Comparison of ENCODE assay signal across 28 cellular contexts in the genomic region with DNA sequence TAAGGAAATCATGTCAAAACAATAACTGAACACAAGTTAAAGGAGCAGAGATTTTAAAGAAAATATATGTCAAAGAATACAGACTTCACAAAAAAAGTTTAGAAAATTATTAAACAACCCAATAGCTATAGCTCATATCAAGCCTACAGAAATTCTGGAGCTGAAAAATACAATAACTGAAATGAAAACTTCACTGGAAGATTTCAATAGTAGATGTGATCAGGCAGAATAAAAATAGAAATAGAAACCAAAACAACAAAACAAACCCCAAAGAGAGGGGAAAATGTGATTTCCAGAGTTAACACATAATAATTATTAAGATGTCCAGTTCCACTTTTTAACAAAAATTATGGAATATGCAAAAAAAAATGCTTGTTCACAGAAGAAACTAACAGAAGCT. TPM values are rescaled to one million over a fixed set of nuclear protein-coding genes. Genes with fewer than 3 reads are reported as not detected.
DNase-seq lines count a peak whose midpoint lies in the region; ATAC-seq, FAIRE-seq and TF ChIP-seq lines count a peak whose summit lies in the region.
"Had no signal": no experiment of that assay in that cellular context is flagged by ENCODE, and none has a peak within 500 bp of the region (broad histone marks: within the 10 kb centered on the region; RNA-seq: fewer than 3 reads in every experiment).

No MANE protein-coding gene starts in this region.

- POLR2A ChIA-PET in HepG2 (lab: Yijun Ruan, JAX), result no interaction called here

- ATAC-seq in HepG2 (no peak), right lobe of liver (no peak), GM21786 (IDR thresholded peaks at IDR 0.05; ENCODE audit: unreplicated experiment) (no peak), HG02678 (IDR thresholded peaks at IDR 0.05; ENCODE audit: unreplicated experiment) (no peak)
- ATAC-seq in stimulated activated naive CD8-positive, alpha-beta T cell treated with anti-CD3 and anti-CD28 coated beads, Interleukin-15, amount 100 ng/mL, for 72 hours, result no peak
- ATAC-seq: A549; CD8-positive, alpha-beta T cell; GM12878 had no signal

- CTCF ChIA-PET in HepG2 (lab: Yijun Ruan, JAX; ENCODE audit: low intra/inter-chr PET ratio, low total read pairs), result no interaction called here

- H3K27me3 ChIP-seq in HepG2 (ENCODE audit: control insufficient read depth in 1 of 2, insufficient read depth in 2 of 2, low read length in 2 of 2), result no peaks in the 10 kb centered on the region
- no peaks in the 10 kb centered on the region for H3K27me3 ChIP-seq in right lobe of liver
- H3K27me3 ChIP-seq in Karpas-422 (ENCODE audit: low read length), result peaks cover 3% of the 10 kb centered on the region; the same call in 1 of the 2 replicates
- H3K27me3 ChIP-seq: BLaER1 treated with 17β-estradiol and CSF1 and Interleukin-3, amounts not matched to agents 10 nM and 100 nM had no signal

- H3K27ac ChIP-seq in HepG2 (ENCODE audit: extremely low read length, insufficient read depth, low read length) (no peak overlapping the region), right lobe of liver (no peak overlapping the region), Karpas-422 (ENCODE audit: low read length) (no peak overlapping the region)
- H3K27ac ChIP-seq: A549; BLaER1 treated with 17β-estradiol and CSF1 and Interleukin-3, amounts not matched to agents 10 nM and 100 nM; C4-2B had no signal

- H3K27ac Mint-ChIP-seq in stimulated activated naive CD8-positive, alpha-beta T cell treated with anti-CD3 and anti-CD28 coated beads, Interleukin-15, amount 100 ng/mL, for 72 hours, result no peak overlapping the region
- H3K27ac Mint-ChIP-seq: B cell; CD4-positive, alpha-beta T cell; CD8-positive, alpha-beta T cell had no signal

- TF ChIP-seq CTCF in HepG2 (CRISPR knock-in tag; IDR thresholded peaks at IDR 0.05), result no peak
- TF ChIP-seq CTCF in right lobe of liver (IDR thresholded peaks at IDR 0.05), result no peak

- no peaks in the 10 kb centered on the region for H3K27me3 Mint-ChIP-seq in stimulated activated naive CD8-positive, alpha-beta T cell treated with anti-CD3 and anti-CD28 coated beads, Interleukin-15, amount 100 ng/mL, for 72 hours
- H3K27me3 Mint-ChIP-seq: CD4-positive, alpha-beta T cell had no signal

- no peaks in the 10 kb centered on the region for H3K4me1 Mint-ChIP-seq in stimulated activated naive CD8-positive, alpha-beta T cell treated with anti-CD3 and anti-CD28 coated beads, Interleukin-15, amount 100 ng/mL, for 72 hours
- H3K4me1 Mint-ChIP-seq: B cell had no signal

- TF ChIP-seq RAD21 in HepG2 (CRISPR knock-in tag; IDR thresholded peaks at IDR 0.05), result no peak

- H3K36me3 ChIP-seq in HepG2 (replicated peaks in 1 of 2; ENCODE audit: control insufficient read depth in 1 of 2, insufficient read depth in 2 of 2, low read length in 2 of 2) (no peaks in the 10 kb centered on the region), right lobe of liver (no peaks in the 10 kb centered on the region), Karpas-422 (ENCODE audit: insufficient read depth, low read length) (no peaks in the 10 kb centered on the region)
- H3K36me3 ChIP-seq: BLaER1 treated with 17β-estradiol and CSF1 and Interleukin-3, amounts not matched to agents 10 nM and 100 nM had no signal

- H3K4me1 ChIP-seq in HepG2 (ENCODE audit: insufficient read depth, low read length) (no peaks in the 10 kb centered on the region), right lobe of liver (no peaks in the 10 kb centered on the region), Karpas-422 (ENCODE audit: low read length) (no peaks in the 10 kb centered on the region)
- H3K4me1 ChIP-seq: A549; BLaER1 treated with 17β-estradiol and CSF1 and Interleukin-3, amounts not matched to agents 10 nM and 100 nM; Caco-2 had no signal

- H3K9me3 ChIP-seq in HepG2 (ENCODE audit: low read length) (peaks cover 16% of the 10 kb centered on the region), right lobe of liver (no peaks in the 10 kb centered on the region), Karpas-422 (ENCODE audit: low read length) (peaks cover 26% of the 10 kb centered on the region)
- H3K9me3 ChIP-seq: A549 had no signal

- FAIRE-seq in HepG2 (lab: Jason Lieb, UNC), result no peak
- FAIRE-seq: A549, D721Med, GM12878, GM12892, GM18507 had no signal

- no peaks in the 10 kb centered on the region for H4K20me1 ChIP-seq in HepG2 (ENCODE audit: insufficient read depth, low read length)
- H4K20me1 ChIP-seq in Karpas-422 (ENCODE audit: insufficient read depth, low read depth, low read length), result no peaks in the 10 kb centered on the region
- H4K20me1 ChIP-seq: BLaER1 treated with 17β-estradiol and CSF1 and Interleukin-3, amounts not matched to agents 10 nM and 100 nM had no signal

- no peak overlapping the region for H3K4me3 Mint-ChIP-seq in stimulated activated naive CD8-positive, alpha-beta T cell treated with anti-CD3 and anti-CD28 coated beads, Interleukin-15, amount 100 ng/mL, for 72 hours
- H3K4me3 Mint-ChIP-seq: B cell; CD4-positive, alpha-beta T cell; CD8-positive, alpha-beta T cell had no signal

- DNase-seq in HepG2 (ENCODE audit: low spot score) (no peak), right lobe of liver (no peak), Karpas-422 (peak; percentile 45), NAMALWA (ENCODE audit: low spot score) (peak; percentile 8)
- no peak for DNase-seq in stimulated activated naive CD8-positive, alpha-beta T cell treated with anti-CD3 and anti-CD28 coated beads, Interleukin-15, amount 100 ng/mL, for 72 hours
- DNase-seq: 8988T; AML-193; Caco-2; Calu3; CD4-positive, alpha-beta T cell; CD8-positive, alpha-beta T cell; DMS53; DMS79; DND-41; EL; GDM1 had no signal

- H3K9me2 ChIP-seq in Karpas-422 (replicated peaks; ENCODE audit: insufficient read depth, low read length), result no peaks in the 10 kb centered on the region

- intact Hi-C loops in HepG2 (cut with micrococcal nuclease; ENCODE audit: unreplicated experiment) (no loop called here), right lobe of liver (cut with DNase I) (no loop called here)

- no TSS peak for BruUV-seq in HepG2 (replicated peaks; lab: Mats Ljungman, UMichigan)

- peaks cover 28 to 52% of the 10 kb centered on the region in 2 donors for H3K9me3 Mint-ChIP-seq in stimulated activated naive CD8-positive, alpha-beta T cell treated with anti-CD3 and anti-CD28 coated beads, Interleukin-15, amount 100 ng/mL, for 72 hours

- H3K4me3 ChIP-seq in HepG2 (replicated peaks in 1 of 3; ENCODE audit: insufficient read depth in 1 of 3, low read depth in 2 of 3, low read length in 3 of 3), result no peak overlapping the region
- H3K4me3 ChIP-seq in right lobe of liver, result no peak overlapping the region
- no peak overlapping the region for H3K4me3 ChIP-seq in Karpas-422 (ENCODE audit: low read length)
- H3K4me3 ChIP-seq: A549; BLaER1 treated with 17β-estradiol and CSF1 and Interleukin-3, amounts not matched to agents 10 nM and 100 nM; GM12878 had no signal

- no peak for TF ChIP-seq POLR2A in HepG2 (IDR thresholded peaks at IDR 0.05; ENCODE audit: insufficient read depth in 1 of 2, low read depth in 2 of 2, low read length in 2 of 2)
- TF ChIP-seq POLR2A in right lobe of liver (IDR thresholded peaks at IDR 0.05), result no peak

- H3K9ac ChIP-seq in HepG2 (ENCODE audit: insufficient read depth, low read depth, low read length), result no peak overlapping the region
- no peak overlapping the region for H3K9ac ChIP-seq in Karpas-422 (ENCODE audit: low read length)
- H3K9ac ChIP-seq: BLaER1 treated with 17β-estradiol and CSF1 and Interleukin-3, amounts not matched to agents 10 nM and 100 nM had no signal

- H2AFZ ChIP-seq in HepG2 (ENCODE audit: low read length), result no peak overlapping the region
- H2AFZ ChIP-seq in Karpas-422 (ENCODE audit: low read length), result no peak overlapping the region

- H3K4me2 ChIP-seq in HepG2 (ENCODE audit: low read depth, low read length) (no peak overlapping the region), Karpas-422 (ENCODE audit: low read depth, low read length, poor library complexity, severe bottlenecking) (no peak overlapping the region)
- H3K4me2 ChIP-seq: A549; BLaER1 treated with 17β-estradiol and CSF1 and Interleukin-3, amounts not matched to agents 10 nM and 100 nM had no signal

- H3K79me2 ChIP-seq in HepG2 (ENCODE audit: insufficient read depth, low read length) (no peaks in the 10 kb centered on the region), Karpas-422 (ENCODE audit: low read length) (no peaks in the 10 kb centered on the region)

- no peak for TF ChIP-seq EP300 in HepG2 (IDR thresholded peaks at IDR 0.05; ENCODE audit: low read depth in 2 of 2, low read length in 2 of 2)
- TF ChIP-seq EP300 in HepG2 (CRISPR knock-in tag; IDR thresholded peaks at IDR 0.05; ENCODE audit: borderline replicate concordance), result no peak

- in situ Hi-C loops in HepG2 (cut with HindIII; ENCODE audit: extremely low pct_ligation_motif_present, low pct_unique_long_range_greater_than_20kb), result no loop called here

RNA-seq across cellular contexts. Expression of a gene that starts 23.5 kb away (rescaled TPM):
- total RNA-seq in HepG2 (2016; rRNA removed; fragmentation: Illumina TruSeq; extraction: Trizol), result not detected in 2 replicates
- not detected in 2 replicates for total RNA-seq in HepG2 (2016; cell fraction: cytosol; rRNA removed; fragmentation: Illumina TruSeq; extraction: Trizol; ENCODE audit: low read depth)
- not detected in 2 replicates for total RNA-seq in HepG2 (2016; cell fraction: insoluble cytoplasmic fraction; rRNA removed; fragmentation: Illumina TruSeq; extraction: Trizol)
- not detected in 2 replicates for total RNA-seq in HepG2 (2016; cell fraction: membrane; rRNA removed; fragmentation: Illumina TruSeq; extraction: Trizol)
- total RNA-seq in HepG2 (2016; cell fraction: nucleus; rRNA removed; fragmentation: Illumina TruSeq; extraction: Trizol), result not detected in 2 replicates
- not detected in 2 replicates for polyA plus RNA-seq in HepG2 (2011; rRNA removed)
- not detected in 2 replicates for polyA plus RNA-seq in HepG2 (2011; cell fraction: cytosol; rRNA removed)
- not detected in 2 replicates for polyA plus RNA-seq in HepG2 (2011; cell fraction: nucleus; rRNA removed)
- not detected in 2 replicates for polyA plus RNA-seq in HepG2 (2012)
- polyA plus RNA-seq in HepG2 (2016; cell fraction: cytosol; fragmentation: Illumina TruSeq; extraction: Trizol; ENCODE audit: low read depth), result not detected in 2 replicates
- polyA plus RNA-seq in HepG2 (2016; cell fraction: insoluble cytoplasmic fraction; fragmentation: Illumina TruSeq; extraction: Trizol; ENCODE audit: low read depth), result not detected in 2 replicates
- not detected in 2 replicates for polyA plus RNA-seq in HepG2 (2016; cell fraction: membrane; fragmentation: Illumina TruSeq; extraction: Trizol; ENCODE audit: low read depth)
- polyA plus RNA-seq in HepG2 (2016; cell fraction: nucleus; fragmentation: Illumina TruSeq; extraction: Trizol; ENCODE audit: insufficient read depth, low read depth), result not detected in 2 replicates
- not detected in 2 replicates for polyA minus RNA-seq in HepG2 (2011; rRNA and poly(A)+ RNA removed; ENCODE audit: low replicate concordance)
- polyA minus RNA-seq in HepG2 (2011; cell fraction: cytosol; rRNA and poly(A)+ RNA removed), result not detected in 2 replicates
- not detected in 2 replicates for polyA minus RNA-seq in HepG2 (2011; cell fraction: nucleus; rRNA and poly(A)+ RNA removed)
- under 1 TPM in 1 of 6 experiments, not detected in 5; 0.12 TPM for total RNA-seq in right lobe of liver
- not detected in 2 replicates for total RNA-seq in Karpas-422 (2014; rRNA removed; shearing (Covaris generic); ENCODE audit: low replicate concordance)
- total RNA-seq: Caco-2, G401 had no signal
- polyA plus RNA-seq: BJ had no signal

RNA-seq across cellular contexts. Expression of a gene that starts 53.3 kb away (rescaled TPM):
- 1.6 and 2.1 TPM in 2 replicates for total RNA-seq in HepG2 (2016; rRNA removed; fragmentation: Illumina TruSeq; extraction: Trizol)
- 0.20 and 0.35 TPM in 2 replicates for total RNA-seq in HepG2 (2016; cell fraction: cytosol; rRNA removed; fragmentation: Illumina TruSeq; extraction: Trizol; ENCODE audit: low read depth)
- total RNA-seq in HepG2 (2016; cell fraction: insoluble cytoplasmic fraction; rRNA removed; fragmentation: Illumina TruSeq; extraction: Trizol), result 1.4 and 2.1 TPM in 2 replicates
- total RNA-seq in HepG2 (2016; cell fraction: membrane; rRNA removed; fragmentation: Illumina TruSeq; extraction: Trizol), result 1.8 TPM in 2 replicates
- total RNA-seq in HepG2 (2016; cell fraction: nucleus; rRNA removed; fragmentation: Illumina TruSeq; extraction: Trizol), result 0.44 and 0.78 TPM in 2 replicates
- 1.6 TPM in 2 replicates for polyA plus RNA-seq in HepG2 (2011; rRNA removed)
- polyA plus RNA-seq in HepG2 (2011; cell fraction: cytosol; rRNA removed), result 1.0 and 1.7 TPM in 2 replicates
- polyA plus RNA-seq in HepG2 (2011; cell fraction: nucleus; rRNA removed), result 0.59 and 0.85 TPM in 2 replicates
- 1.4 and 1.9 TPM in 2 replicates for polyA plus RNA-seq in HepG2 (2012)
- polyA plus RNA-seq in HepG2 (2016; cell fraction: cytosol; fragmentation: Illumina TruSeq; extraction: Trizol; ENCODE audit: low read depth), result 0.58 and 0.63 TPM in 2 replicates
- polyA plus RNA-seq in HepG2 (2016; cell fraction: insoluble cytoplasmic fraction; fragmentation: Illumina TruSeq; extraction: Trizol; ENCODE audit: low read depth), result 2.6 and 3.2 TPM in 2 replicates
- polyA plus RNA-seq in HepG2 (2016; cell fraction: membrane; fragmentation: Illumina TruSeq; extraction: Trizol; ENCODE audit: low read depth), result 2.1 TPM in 2 replicates
- 1.1 and 1.3 TPM in 2 replicates for polyA plus RNA-seq in HepG2 (2016; cell fraction: nucleus; fragmentation: Illumina TruSeq; extraction: Trizol; ENCODE audit: insufficient read depth, low read depth)
- polyA minus RNA-seq in HepG2 (2011; rRNA and poly(A)+ RNA removed; ENCODE audit: low replicate concordance), result 0.87 and 1.2 TPM in 2 replicates
- polyA minus RNA-seq in HepG2 (2011; cell fraction: cytosol; rRNA and poly(A)+ RNA removed), result 0.44 and 1.1 TPM in 2 replicates
- polyA minus RNA-seq in HepG2 (2011; cell fraction: nucleus; rRNA and poly(A)+ RNA removed), result 0.87 and 0.90 TPM in 2 replicates
- 10 to 100 TPM; 19.7 to 58.1 (median 22.8) TPM for total RNA-seq in right lobe of liver
- total RNA-seq in Karpas-422 (2014; rRNA removed; shearing (Covaris generic); ENCODE audit: low replicate concordance), result 352 and 415 TPM in 2 replicates
- total RNA-seq: G401 had no signal

Comparison
In these comparisons a context has a peak if more than half of its experiments do, and no peak if none do; other contexts are left out.
1. DNase-seq: peak in Karpas-422 (single experiment) and NAMALWA (single experiment); none in HepG2 (single experiment), right lobe of liver (0 of 3) and stimulated activated naive CD8-positive, alpha-beta T cell treated with anti-CD3 and anti-CD28 coated beads, Interleukin-15, amount 100 ng/mL, for 72 hours (0 of 2).